Comparison of ENCODE assay signal across 11 cellular contexts in genomic region chr2:12884713-12885282, GRCh38.
DNase-seq lines count a peak whose midpoint lies in the region; ATAC-seq and TF ChIP-seq lines count a peak whose summit lies in the region.
"Had no signal": no experiment of that assay in that cellular context is flagged by ENCODE, and none has a peak within 500 bp of the region (broad histone marks: within the 10 kb centered on the region; RNA-seq: fewer than 3 reads in every experiment).

No MANE protein-coding gene starts in this region.

- H3K27ac Mint-ChIP-seq in HFFc6 = peak overlapping the region; percentile 85
- H3K27ac Mint-ChIP-seq: activated naive CD8-positive, alpha-beta T cell; type B pancreatic cell had no signal

- no peaks in the 10 kb centered on the region for H3K27me3 Mint-ChIP-seq in HFFc6 (ENCODE audit: insufficient read depth)
- H3K27me3 Mint-ChIP-seq: activated naive CD8-positive, alpha-beta T cell; type B pancreatic cell had no signal

- H3K9me3 ChIP-seq in right atrium auricular region = no peaks in the 10 kb centered on the region
- H3K9me3 ChIP-seq in skeletal muscle satellite cell (replicated peaks; ENCODE audit: low read length) = no peaks in the 10 kb centered on the region

- H3K4me3 Mint-ChIP-seq in HFFc6 = peak overlapping the region; percentile 48
- H3K4me3 Mint-ChIP-seq: activated naive CD8-positive, alpha-beta T cell; type B pancreatic cell had no signal

- no peaks in the 10 kb centered on the region for H3K9me3 Mint-ChIP-seq in HFFc6
- H3K9me3 Mint-ChIP-seq: type B pancreatic cell had no signal

- H3K36me3 ChIP-seq in right atrium auricular region = no peaks in the 10 kb centered on the region
- H3K36me3 ChIP-seq in skeletal muscle satellite cell (ENCODE audit: insufficient read depth, low read length) = no peaks in the 10 kb centered on the region

- peak overlapping the region; percentile 30 for H3K4me2 ChIP-seq in skeletal muscle satellite cell (ENCODE audit: low read length)

- ATAC-seq in HG03045 (IDR thresholded peaks at IDR 0.05; ENCODE audit: unreplicated experiment) = no peak
- no peak for ATAC-seq in HG02852 (IDR thresholded peaks at IDR 0.05; ENCODE audit: unreplicated experiment)

- H3K4me1 ChIP-seq in right atrium auricular region (peaks cover 0 to 27% of the 10 kb centered on the region in 2 donors), skeletal muscle satellite cell (ENCODE audit: control insufficient read depth, insufficient read depth, low read length) (peaks cover 19% of the 10 kb centered on the region)

- H3K4me1 Mint-ChIP-seq in HFFc6 (ENCODE audit: low read depth) = peaks cover 42% of the 10 kb centered on the region

- DNase-seq in HFFc6 (peak; percentile 72), amniotic epithelial cell (ENCODE audit: low read depth) (peak; percentile 60), right atrium auricular region (ENCODE audit: low spot score) (peak; percentile 86)
- DNase-seq in stimulated activated naive CD4-positive, alpha-beta T cell treated with Interleukin-2 at 50 U/mL for 16 hours (lab: John Stamatoyannopoulos, UW) = no peak
- no peak for DNase-seq in stimulated activated CD4-positive, alpha-beta T cell treated with anti-CD3 and anti-CD28 coated beads, Interleukin-2, amount 100 ng/mL, for 24 hours
- DNase-seq: NCI-H510A treated with DMSO at 0.1 percent for 48 hours had no signal

- peak overlapping the region; percentile 47 for H3K9ac ChIP-seq in skeletal muscle satellite cell (ENCODE audit: low read depth, low read length)

- no peaks in the 10 kb centered on the region for H3K36me3 Mint-ChIP-seq in HFFc6 (ENCODE audit: low read depth)
- H3K36me3 Mint-ChIP-seq: activated naive CD8-positive, alpha-beta T cell; type B pancreatic cell had no signal

- H3K27me3 ChIP-seq in right atrium auricular region = no peaks in the 10 kb centered on the region
- no peaks in the 10 kb centered on the region for H3K27me3 ChIP-seq in skeletal muscle satellite cell (ENCODE audit: control insufficient read depth, insufficient read depth, low read length)

- no peak overlapping the region for H3K4me3 ChIP-seq in right atrium auricular region
- no peak overlapping the region for H3K4me3 ChIP-seq in skeletal muscle satellite cell (ENCODE audit: low read length)

- TF ChIP-seq CTCF in HFFc6 (IDR thresholded peaks at IDR 0.05) (no peak), right atrium auricular region (IDR thresholded peaks at IDR 0.05) (no peak)

- peak overlapping the region; percentile 48 to 71 for H3K27ac ChIP-seq in right atrium auricular region

Comparison
In these comparisons a context has a peak if more than half of its experiments do, and no peak if none do; other contexts are left out.
1. DNase-seq: peak in HFFc6 (single experiment), amniotic epithelial cell (single experiment) and right atrium auricular region (single experiment); none in stimulated activated naive CD4-positive, alpha-beta T cell treated with Interleukin-2 at 50 U/mL for 16 hours (single experiment) and stimulated activated CD4-positive, alpha-beta T cell treated with anti-CD3 and anti-CD28 coated beads, Interleukin-2, amount 100 ng/mL, for 24 hours (0 of 2).